11 cellular contexts compared by ENCODE assay signal in genomic region chr7:137508437-137509175, GRCh38.
A peak's percentile ranks its signal among the peaks of the same experiment; 100 is the strongest.
DNase-seq lines count a peak whose midpoint lies in the region; ATAC-seq and TF ChIP-seq lines count a peak whose summit lies in the region.
"Had no signal": no experiment of that assay in that cellular context is flagged by ENCODE, and none has a peak within 500 bp of the region (broad histone marks: within the 10 kb centered on the region; RNA-seq: fewer than 3 reads in every experiment).

No MANE protein-coding gene starts in this region.

- H2AFZ ChIP-seq in SK-N-SH (ENCODE audit: low read depth), result peak overlapping the region; percentile 61; the same call in 1 of the 2 replicates

- peak in 1 of 2 experiments; percentile 90; a peak in 2 of 4 replicates for TF ChIP-seq EP300 in SK-N-SH (IDR thresholded peaks at IDR 0.05; ENCODE audit: borderline replicate concordance in 1 of 2, low read depth in 1 of 2, low read length in 1 of 2)

- 77% methylated on average over 4 of the region's 4 CpGs for WGBS in SK-N-SH (ENCODE audit: low lambda C conversion rate)
- 77 to 92% (median 79%) methylated on average over 4 of the region's 4 CpGs for WGBS in spleen, 5 donors
- WGBS in right lobe of liver (ENCODE audit: insufficient coverage, low coverage, low lambda C conversion rate, missing lambda C conversion rate), result 38% methylated on average over 4 of the region's 4 CpGs

- H3K9me3 ChIP-seq in SK-N-SH (no peaks in the 10 kb centered on the region), spleen (no peaks in the 10 kb centered on the region), right lobe of liver (no peaks in the 10 kb centered on the region)

- H3K9me2 ChIP-seq in SK-N-SH, result no peaks in the 10 kb centered on the region

- peaks cover 6% of the 10 kb centered on the region for H3K9me3 Mint-ChIP-seq in stimulated activated memory B cell treated with anti-CD40 and anti-IgM and Interleukin-4, amounts not matched to agents 10 μg/mL and 1 μg/mL and 100 μg/mL, for 72 hours

- H3K27ac ChIP-seq in SK-N-SH (ENCODE audit: low read depth in 2 of 2, low read length in 1 of 2) (peak overlapping the region in 1 of 2 experiments; percentile 93; a peak in 3 of 4 replicates), spleen (no peak overlapping the region), right lobe of liver (no peak overlapping the region)

- H4K20me1 ChIP-seq in SK-N-SH (ENCODE audit: insufficient read depth), result no peaks in the 10 kb centered on the region

- TF ChIP-seq CTCF in SK-N-SH (IDR thresholded peaks at IDR 0.05) (no peak), fibroblast of pulmonary artery (IDR thresholded peaks at IDR 0.05; ENCODE audit: low read length, missing control alignments) (no peak), retinal pigment epithelial cell (conservative IDR thresholded peaks at IDR 0.05; ENCODE audit: low read depth, low read length) (no peak), spleen (IDR thresholded peaks at IDR 0.05 in 8 of 11, conservative IDR thresholded peaks at IDR 0.05 in 3 of 11) (no peak), right lobe of liver (IDR thresholded peaks at IDR 0.05) (no peak)

- DNase-seq in GM04503 (ENCODE audit: low read depth) (peak; percentile 43), SK-N-SH (no peak), fibroblast of pulmonary artery (ENCODE audit: low read depth) (peak; percentile 86), retinal pigment epithelial cell (ENCODE audit: low read depth) (peak; percentile 29), spleen (no peak), right lobe of liver (no peak)
- DNase-seq in activated CD4-positive, alpha-beta T cell treated with anti-CD3 and anti-CD28 coated beads for 4 hours, result no peak
- DNase-seq: natural killer cell had no signal

- H3K4me1 ChIP-seq in SK-N-SH (ENCODE audit: control insufficient read depth in 1 of 2, insufficient read depth in 2 of 2, low read depth in 1 of 2, low read length in 1 of 2), result peaks cover 0 to 9% of the 10 kb centered on the region in 2 experiments; a peak in 3 of 4 replicates
- H3K4me1 ChIP-seq in spleen, result no peaks in the 10 kb centered on the region
- H3K4me1 ChIP-seq in right lobe of liver, result no peaks in the 10 kb centered on the region

- no peak overlapping the region for H3K4me3 Mint-ChIP-seq in stimulated activated memory B cell treated with anti-CD40 and anti-IgM and Interleukin-4, amounts not matched to agents 10 μg/mL and 1 μg/mL and 100 μg/mL, for 72 hours
- H3K4me3 Mint-ChIP-seq: natural killer cell had no signal

- peak overlapping the region; percentile 48 for H3K4me2 ChIP-seq in SK-N-SH

- CTCF ChIA-PET in SK-N-SH (lab: Yijun Ruan, JAX), result no interaction called here

- POLR2A ChIA-PET in SK-N-SH (lab: Yijun Ruan, JAX), result no interaction called here

- TF ChIP-seq RAD21 in SK-N-SH (IDR thresholded peaks at IDR 0.05; ENCODE audit: low read length), result no peak

- no peaks in the 10 kb centered on the region for H3K4me1 Mint-ChIP-seq in stimulated activated memory B cell treated with anti-CD40 and anti-IgM and Interleukin-4, amounts not matched to agents 10 μg/mL and 1 μg/mL and 100 μg/mL, for 72 hours
- H3K4me1 Mint-ChIP-seq: natural killer cell had no signal

- H3K27me3 Mint-ChIP-seq in stimulated activated memory B cell treated with anti-CD40 and anti-IgM and Interleukin-4, amounts not matched to agents 10 μg/mL and 1 μg/mL and 100 μg/mL, for 72 hours, result no peaks in the 10 kb centered on the region

- H3K79me2 ChIP-seq in SK-N-SH (ENCODE audit: insufficient read depth), result no peaks in the 10 kb centered on the region

- H3K4me3 ChIP-seq in SK-N-SH (ENCODE audit: low read depth in 2 of 2, low read length in 1 of 2) (no peak overlapping the region), fibroblast of pulmonary artery (replicated peaks; ENCODE audit: low read depth, low read length) (no peak overlapping the region), retinal pigment epithelial cell (ENCODE audit: low read length) (no peak overlapping the region), spleen (no peak overlapping the region), right lobe of liver (no peak overlapping the region)
- H3K4me3 ChIP-seq: K562 had no signal

- no peaks in the 10 kb centered on the region for H3K36me3 Mint-ChIP-seq in stimulated activated memory B cell treated with anti-CD40 and anti-IgM and Interleukin-4, amounts not matched to agents 10 μg/mL and 1 μg/mL and 100 μg/mL, for 72 hours
- H3K36me3 Mint-ChIP-seq: activated naive CD4-positive, alpha-beta T cell treated with anti-CD3 and anti-CD28 coated beads, Interleukin-2, amount 50 U/mL, for 72 hours; natural killer cell had no signal

- H3K27me3 ChIP-seq in SK-N-SH (ENCODE audit: insufficient read depth) (no peaks in the 10 kb centered on the region), spleen (replicated peaks in 1 of 7) (no peaks in the 10 kb centered on the region), right lobe of liver (no peaks in the 10 kb centered on the region)

- peak overlapping the region; percentile 61 for H3K9ac ChIP-seq in SK-N-SH

- ATAC-seq in stimulated activated memory B cell treated with anti-CD40 and anti-IgM and Interleukin-4, amounts not matched to agents 10 μg/mL and 1 μg/mL and 100 μg/mL, for 72 hours, result no peak
- no peak for ATAC-seq in right lobe of liver
- ATAC-seq: activated naive CD4-positive, alpha-beta T cell treated with anti-CD3 and anti-CD28 coated beads, Interleukin-2, amount 50 U/mL, for 72 hours; K562; natural killer cell had no signal

- no peak overlapping the region for H3K27ac Mint-ChIP-seq in stimulated activated memory B cell treated with anti-CD40 and anti-IgM and Interleukin-4, amounts not matched to agents 10 μg/mL and 1 μg/mL and 100 μg/mL, for 72 hours
- H3K27ac Mint-ChIP-seq: activated naive CD4-positive, alpha-beta T cell treated with anti-CD3 and anti-CD28 coated beads, Interleukin-2, amount 50 U/mL, for 72 hours; natural killer cell had no signal

- H3K36me3 ChIP-seq in SK-N-SH (replicated peaks in 1 of 2; ENCODE audit: control insufficient read depth in 1 of 2, insufficient read depth in 2 of 2, low read length in 1 of 2), result peaks cover 0 to 12% of the 10 kb centered on the region in 2 experiments
- H3K36me3 ChIP-seq in spleen, result no peaks in the 10 kb centered on the region
- H3K36me3 ChIP-seq in right lobe of liver, result no peaks in the 10 kb centered on the region

- TF ChIP-seq POLR2A in spleen (IDR thresholded peaks at IDR 0.05) (no peak), right lobe of liver (IDR thresholded peaks at IDR 0.05) (no peak)

- intact Hi-C loops in spleen (cut with DNase I; ENCODE audit: low total_unique reads), result no loop called here
- intact Hi-C loops in right lobe of liver (cut with DNase I), result no loop called here

- peaks cover 10% of the 10 kb centered on the region for H3F3A ChIP-seq in SK-N-SH (replicated peaks; ENCODE audit: insufficient read depth)

TF ChIP-seq in SK-N-SH, 30 proteins besides CTCF, POLR2A, EP300 and RAD21 (continues in another document):
- no peak for TF ChIP-seq SIN3A (IDR thresholded peaks at IDR 0.05; ENCODE audit: borderline replicate concordance, low read depth, low read length)
- TF ChIP-seq MXI1 (IDR thresholded peaks at IDR 0.05; ENCODE audit: low read depth, low read length), result no peak
- no peak for TF ChIP-seq CHD2 (IDR thresholded peaks at IDR 0.05; ENCODE audit: low read length, partially characterized antibody)
- TF ChIP-seq RCOR1 (IDR thresholded peaks at IDR 0.05; ENCODE audit: low read length), result no peak
- TF ChIP-seq NFIC (IDR thresholded peaks at IDR 0.05; ENCODE audit: borderline replicate concordance), result peak; percentile 76
- peak; percentile 87 for TF ChIP-seq TCF12 (IDR thresholded peaks at IDR 0.05)
- TF ChIP-seq GABPA (IDR thresholded peaks at IDR 0.05; ENCODE audit: low read depth), result no peak
- no peak for TF ChIP-seq RFX5 (IDR thresholded peaks at IDR 0.05; ENCODE audit: low read length)
- peak; percentile 85 for TF ChIP-seq TEAD4 (IDR thresholded peaks at IDR 0.05; ENCODE audit: borderline replicate concordance, insufficient read depth)
- no peak for TF ChIP-seq MEF2A (IDR thresholded peaks at IDR 0.05; ENCODE audit: borderline replicate concordance, low read depth)
- TF ChIP-seq EZH2phosphoT487 (IDR thresholded peaks at IDR 0.05; ENCODE audit: borderline replicate concordance, low read depth), result no peak
- TF ChIP-seq RXRA (IDR thresholded peaks at IDR 0.05; ENCODE audit: borderline replicate concordance, low read depth), result peak; percentile 63
- TF ChIP-seq POLR2AphosphoS5 (IDR thresholded peaks at IDR 0.05; ENCODE audit: low read depth, low read length), result peak; percentile 57; the same call in 1 of the 2 replicates
- TF ChIP-seq IRF3 (IDR thresholded peaks at IDR 0.05; ENCODE audit: low read depth, low read length), result no peak
- no peak for TF ChIP-seq YY1 (IDR thresholded peaks at IDR 0.05; ENCODE audit: low read depth)
- TF ChIP-seq PBX3 (IDR thresholded peaks at IDR 0.05), result peak; percentile 85
- peak; percentile 96 for TF ChIP-seq FOSL2 (IDR thresholded peaks at IDR 0.05; ENCODE audit: borderline replicate concordance, low read depth)
- peak; percentile 97 for TF ChIP-seq JUND (IDR thresholded peaks at IDR 0.05)
- no peak for TF ChIP-seq FOXJ3 (CRISPR knock-in tag; IDR thresholded peaks at IDR 0.05)
- no peak for TF ChIP-seq TAF1 (IDR thresholded peaks at IDR 0.05; ENCODE audit: borderline replicate concordance, low read depth, low read length)
- no peak for TF ChIP-seq SMC3 (IDR thresholded peaks at IDR 0.05; ENCODE audit: low read depth, low read length)
- TF ChIP-seq NRF1 (IDR thresholded peaks at IDR 0.05; ENCODE audit: low read depth, low read length), result no peak
- peak; percentile 73 for TF ChIP-seq ELF1 (IDR thresholded peaks at IDR 0.05)

Comparison
In these comparisons a context has a peak if more than half of its experiments do, and no peak if none do; other contexts are left out.
1. DNase-seq: peak in GM04503 (single experiment), fibroblast of pulmonary artery (single experiment) and retinal pigment epithelial cell (single experiment); none in SK-N-SH (single experiment), spleen (single experiment), activated CD4-positive, alpha-beta T cell treated with anti-CD3 and anti-CD28 coated beads for 4 hours (0 of 2) and right lobe of liver (0 of 3).